8 cellular contexts compared by ENCODE assay signal in the genomic region with DNA sequence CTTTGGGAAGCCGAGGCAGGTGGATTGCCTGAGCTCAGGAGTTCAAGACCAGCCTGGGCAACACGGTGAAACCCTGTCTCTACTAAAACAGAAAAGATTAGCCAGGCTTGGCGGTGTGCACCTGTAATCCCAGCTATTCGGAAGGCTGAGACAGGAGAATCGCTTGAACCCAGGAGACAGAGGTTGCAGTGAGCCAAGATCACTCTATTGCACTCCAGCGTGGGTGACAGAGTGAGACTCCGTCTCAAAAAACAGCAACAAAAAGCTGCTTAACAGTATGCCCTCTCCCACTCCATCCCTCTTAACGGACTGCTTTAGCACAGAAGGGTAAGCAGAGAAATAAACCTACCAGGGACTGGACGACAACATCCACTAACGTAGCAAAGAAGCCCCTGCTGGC. TPM values are rescaled to one million over a fixed set of nuclear protein-coding genes. Genes with fewer than 3 reads are reported as not detected.
DNase-seq lines count a peak whose midpoint lies in the region; ATAC-seq, FAIRE-seq and TF ChIP-seq lines count a peak whose summit lies in the region.
"Not testable (repeated sequence)": the region's sequence is repeated elsewhere in the genome, so short reads cannot be mapped to it uniquely, and the experiment has no call there.

No MANE protein-coding gene starts in this region.

- DNase-seq in GM23338 (ENCODE audit: low spot score); RWPE2 (ENCODE audit: low spot score); K562 (ENCODE audit: extremely low read depth in 1 of 4, low spot score in 3 of 4); mesothelial cell of epicardium (ENCODE audit: low spot score in 2 of 2, unreplicated experiment in 2 of 2); osteocyte (ENCODE audit: extremely low spot score, unreplicated experiment): not testable (repeated sequence)
- DNase-seq in cardiac septum (ENCODE audit: low spot score) (peak; percentile 58), upper lobe of right lung (peak; percentile 21)

- POLR2A ChIA-PET in K562 (lab: Yijun Ruan, JAX), result interaction anchor here (0.7 to 2.7 kb wide), 8 partner anchors 8 to 345 kb away, joined by 3 to 12 read pairs (median 4); a partner anchor contains a TSS

- H3K9me1 ChIP-seq in K562 (ENCODE audit: control insufficient read depth, insufficient read depth, low read length), result not testable (repeated sequence)

- H3K27ac Mint-ChIP-seq in GM23338, mesothelial cell of epicardium: not testable (repeated sequence)
- H3K27ac Mint-ChIP-seq in osteocyte (ENCODE audit: unreplicated experiment), result peak overlapping the region; percentile 47

- not testable (repeated sequence) for H3K9me3 Mint-ChIP-seq in GM23338; mesothelial cell of epicardium; osteocyte (ENCODE audit: unreplicated experiment)

- H3K36me3 ChIP-seq in GM23338 (ENCODE audit: insufficient read depth) (peaks cover 96% of the 10 kb centered on the region), RWPE2 (ENCODE audit: low read depth) (peaks cover 98% of the 10 kb centered on the region), K562 (ENCODE audit: control insufficient read depth, insufficient read depth, low read length) (peaks cover 95% of the 10 kb centered on the region), upper lobe of right lung (peaks cover 97% of the 10 kb centered on the region)

- not testable (repeated sequence) for H3K9me2 ChIP-seq in GM23338 (ENCODE audit: insufficient read depth)

- not testable (repeated sequence) for FAIRE-seq in K562 (lab: Jason Lieb, UNC)

- H3K4me1 ChIP-seq in GM23338 (ENCODE audit: insufficient read depth); RWPE2 (ENCODE audit: insufficient read depth, poor library complexity, severe bottlenecking); K562 (replicated peaks in 1 of 2; ENCODE audit: control insufficient read depth in 2 of 2, insufficient read depth in 2 of 2, low read length in 2 of 2); upper lobe of right lung: not testable (repeated sequence)

- not testable (repeated sequence) for BruUV-seq in K562 (replicated peaks; lab: Mats Ljungman, UMichigan)

- H3K9me3 ChIP-seq in RWPE2 (ENCODE audit: severe bottlenecking); K562 (replicated peaks; ENCODE audit: control insufficient read depth, insufficient read depth, low read depth, low read length); upper lobe of right lung: not testable (repeated sequence)

- H3K27me3 Mint-ChIP-seq in GM23338 (ENCODE audit: insufficient read depth, low read depth, poor library complexity); mesothelial cell of epicardium (ENCODE audit: low read depth); osteocyte (ENCODE audit: unreplicated experiment): not testable (repeated sequence)

- 95% methylated on average over 10 of the region's 10 CpGs for WGBS in K562 (ENCODE audit: insufficient coverage, low coverage, missing lambda C conversion rate)

- not testable (repeated sequence) for H3K4me2 ChIP-seq in GM23338; K562 (ENCODE audit: insufficient read depth, low read length)

- TF ChIP-seq RAD21 in K562 (CRISPR knock-in tag; conservative IDR thresholded peaks at IDR 0.05 in 1 of 2, IDR thresholded peaks at IDR 0.05 in 1 of 2), result not testable (repeated sequence)

- H4K20me1 ChIP-seq in GM23338 (replicated peaks; ENCODE audit: insufficient read depth), result peaks cover 60% of the 10 kb centered on the region
- H4K20me1 ChIP-seq in K562 (replicated peaks; ENCODE audit: control insufficient read depth, insufficient read depth, low read length), result not testable (repeated sequence)

- H3K36me3 Mint-ChIP-seq in GM23338 (ENCODE audit: low read depth), result peaks cover 97% of the 10 kb centered on the region
- peaks cover 48% of the 10 kb centered on the region for H3K36me3 Mint-ChIP-seq in mesothelial cell of epicardium
- H3K36me3 Mint-ChIP-seq in osteocyte (ENCODE audit: unreplicated experiment), result peaks cover 59% of the 10 kb centered on the region

- peaks cover 28% of the 10 kb centered on the region for H3K79me2 ChIP-seq in GM23338 (replicated peaks; ENCODE audit: insufficient read depth)
- not testable (repeated sequence) for H3K79me2 ChIP-seq in K562 (ENCODE audit: control insufficient read depth, insufficient read depth, low read length)

- not testable (repeated sequence) for H3K9ac ChIP-seq in K562 (ENCODE audit: insufficient read depth in 1 of 2, low read depth in 2 of 2, low read length in 2 of 2)

- not testable (repeated sequence) for ATAC-seq in GM23338; RWPE2 (ENCODE audit: low read depth); K562; upper lobe of right lung

- in situ Hi-C loops in K562 (cut with MboI), result loop anchor here (10.0 kb wide), 1 partner anchor 277 kb away; no protein-coding TSS in a partner anchor

- not testable (repeated sequence) for H3K4me3 ChIP-seq in GM23338; RWPE2 (ENCODE audit: severe bottlenecking); K562; upper lobe of right lung

- H2AFZ ChIP-seq in GM23338; K562 (ENCODE audit: low read depth, low read length): not testable (repeated sequence)

- peak overlapping the region; percentile 7; the same call in 1 of the 2 replicates for H3K27ac ChIP-seq in GM23338 (ENCODE audit: low read depth)
- H3K27ac ChIP-seq in RWPE2 (ENCODE audit: poor library complexity, severe bottlenecking); VCaP; K562 (ENCODE audit: extremely low read depth, low read depth, low read length); upper lobe of right lung: not testable (repeated sequence)

- H3K4me1 Mint-ChIP-seq in GM23338; mesothelial cell of epicardium; osteocyte (ENCODE audit: unreplicated experiment): not testable (repeated sequence)

- not testable (repeated sequence) for H3K4me3 Mint-ChIP-seq in GM23338; mesothelial cell of epicardium; osteocyte (ENCODE audit: unreplicated experiment)

- not testable (repeated sequence) for TF ChIP-seq POLR2A in K562 (conservative IDR thresholded peaks at IDR 0.05)

- H3K27me3 ChIP-seq in GM23338 (ENCODE audit: insufficient read depth); RWPE2 (ENCODE audit: insufficient read depth, poor library complexity, severe bottlenecking); K562 (ENCODE audit: control insufficient read depth in 2 of 2, insufficient read depth in 2 of 2, low read length in 2 of 2); upper lobe of right lung: not testable (repeated sequence)

- H3F3A ChIP-seq in GM23338 (replicated peaks; ENCODE audit: low read depth), result peaks cover 67% of the 10 kb centered on the region

- intact Hi-C loops in K562 (cut with micrococcal nuclease), result loop anchor here (10.0 kb wide), 1 partner anchor 267 kb away; no protein-coding TSS in a partner anchor
- intact Hi-C loops in cardiac septum (cut with DNase I); upper lobe of right lung (cut with DNase I): not testable (repeated sequence)

- CTCF ChIA-PET in K562 (lab: Yijun Ruan, JAX; ENCODE audit: low intra/inter-chr PET ratio), result not testable (repeated sequence)

- not testable (repeated sequence) for TF ChIP-seq CTCF in GM23338 (conservative IDR thresholded peaks at IDR 0.05; ENCODE audit: low read depth in 2 of 2); K562 (IDR thresholded peaks at IDR 0.05 in 2 of 3, conservative IDR thresholded peaks at IDR 0.05 in 1 of 3; ENCODE audit: insufficient read depth in 2 of 3, low read depth in 1 of 3, low read length in 3 of 3); osteocyte (IDR thresholded peaks at IDR 0.05); upper lobe of right lung (IDR thresholded peaks at IDR 0.05)
- peak; percentile 32 for TF ChIP-seq CTCF in RWPE2 (IDR thresholded peaks at IDR 0.05; ENCODE audit: poor library complexity, severe bottlenecking)
- TF ChIP-seq CTCF in VCaP (conservative IDR thresholded peaks at IDR 0.05), result peak; percentile 29; the same call in 1 of the 2 replicates
- peak; percentile 4 for TF ChIP-seq CTCF in mesothelial cell of epicardium (IDR thresholded peaks at IDR 0.05; ENCODE audit: unreplicated experiment)

- TF ChIP-seq EP300 in K562 (IDR thresholded peaks at IDR 0.05; ENCODE audit: low read length), result not testable (repeated sequence)

RNA-seq across cellular contexts. Expression of a gene that starts 16.2 kb away (rescaled TPM):
- total RNA-seq in GM23338 (2014; rRNA removed; shearing (Covaris generic)), result 27.8 and 28.2 TPM in 2 replicates
- 13.7 and 14.4 TPM in 2 replicates for polyA plus RNA-seq in GM23338 (2016; fragmentation: Nextera tagmentation; extraction: Ambion mirVana)
- total RNA-seq in K562 (2011; cell fraction: chromatin; rRNA removed; ENCODE audit: low replicate concordance), result 28.6 and 30.6 TPM in 2 replicates
- total RNA-seq in K562 (2011; cell fraction: nucleolus; rRNA removed), result 22.5 and 25.3 TPM in 2 replicates
- total RNA-seq in K562 (2011; cell fraction: nucleoplasm; rRNA removed), result 28.2 and 46.0 TPM in 2 replicates
- total RNA-seq in K562 (2014; rRNA removed), result 25.2 and 28.4 TPM in 2 replicates
- total RNA-seq in K562 (2014; rRNA removed; fragmentation: Illumina TruSeq; extraction: Trizol), result 17.1 and 18.5 TPM in 2 replicates
- total RNA-seq in K562 (2015; rRNA removed; fragmentation: Illumina TruSeq; extraction: Trizol), result 18.4 and 19.5 TPM in 2 replicates
- 27.6 and 29.0 TPM in 2 replicates for total RNA-seq in K562 (2021)
- 9.5 and 11.2 TPM in 2 replicates for polyA plus RNA-seq in K562 (2011; rRNA removed)
- polyA plus RNA-seq in K562 (2011; cell fraction: cytosol; rRNA removed), result 13.2 and 14.7 TPM in 2 replicates
- 7.1 and 8.3 TPM in 2 replicates for polyA plus RNA-seq in K562 (2011; cell fraction: nucleus; rRNA removed)
- polyA plus RNA-seq in K562 (2012), result 7.8 and 8.0 TPM in 2 replicates
- polyA plus RNA-seq in K562 (2014; fragmentation: Illumina TruSeq; extraction: Trizol), result 10.0 and 10.3 TPM in 2 replicates
- polyA plus RNA-seq in K562 (2014; fragmentation: Nextera tagmentation; extraction: Ambion mirVana), result 10 to 100 TPM in 1 of 2 experiments, 1 to 10 TPM in 1; 9.2 to 11.6 TPM
- polyA plus RNA-seq in K562 (2014; rRNA removed), result 15.6 and 21.8 TPM in 2 replicates
- 6.4 and 8.2 TPM in 2 replicates for polyA minus RNA-seq in K562 (2011; rRNA and poly(A)+ RNA removed)
- polyA minus RNA-seq in K562 (2011; cell fraction: cytosol; rRNA and poly(A)+ RNA removed), result 10.4 and 13.6 TPM in 2 replicates
- polyA minus RNA-seq in K562 (2011; cell fraction: nucleus; rRNA and poly(A)+ RNA removed), result 5.3 and 7.2 TPM in 2 replicates
- 10.6 TPM for total RNA-seq in cardiac septum
- total RNA-seq in mesothelial cell of epicardium, result 27.9 to 28.5 TPM (median 28.4 TPM) in 3 replicates
- 55.2 and 66.2 TPM in 2 replicates for total RNA-seq in osteocyte
- 22.1 TPM for total RNA-seq in upper lobe of right lung

RNA-seq across cellular contexts. Expression of a gene that starts 21.4 kb away (rescaled TPM):
- total RNA-seq in GM23338 (2014; rRNA removed; shearing (Covaris generic)), result 263 and 292 TPM in 2 replicates
- polyA plus RNA-seq in GM23338 (2016; fragmentation: Nextera tagmentation; extraction: Ambion mirVana), result 97.5 and 105 TPM in 2 replicates
- 449 and 606 TPM in 2 replicates for total RNA-seq in K562 (2011; cell fraction: chromatin; rRNA removed; ENCODE audit: low replicate concordance)
- total RNA-seq in K562 (2011; cell fraction: nucleolus; rRNA removed), result 336 and 371 TPM in 2 replicates
- 264 and 340 TPM in 2 replicates for total RNA-seq in K562 (2011; cell fraction: nucleoplasm; rRNA removed)
- total RNA-seq in K562 (2014; rRNA removed), result 174 and 200 TPM in 2 replicates
- 104 and 106 TPM in 2 replicates for total RNA-seq in K562 (2014; rRNA removed; fragmentation: Illumina TruSeq; extraction: Trizol)
- total RNA-seq in K562 (2015; rRNA removed; fragmentation: Illumina TruSeq; extraction: Trizol), result 73.1 and 73.7 TPM in 2 replicates
- 190 and 207 TPM in 2 replicates for total RNA-seq in K562 (2021)
- polyA plus RNA-seq in K562 (2011; rRNA removed), result 235 and 246 TPM in 2 replicates
- polyA plus RNA-seq in K562 (2011; cell fraction: cytosol; rRNA removed), result 173 and 214 TPM in 2 replicates
- 258 and 317 TPM in 2 replicates for polyA plus RNA-seq in K562 (2011; cell fraction: nucleus; rRNA removed)
- polyA plus RNA-seq in K562 (2012), result 179 and 372 TPM in 2 replicates
- polyA plus RNA-seq in K562 (2014; fragmentation: Illumina TruSeq; extraction: Trizol), result 213 and 235 TPM in 2 replicates
- polyA plus RNA-seq in K562 (2014; fragmentation: Nextera tagmentation; extraction: Ambion mirVana), result 100 to 1,000 TPM in 1 of 2 experiments, 10 to 100 TPM in 1; 50.1 to 138 TPM
- polyA plus RNA-seq in K562 (2014; rRNA removed), result 165 and 174 TPM in 2 replicates
- 357 and 399 TPM in 2 replicates for polyA minus RNA-seq in K562 (2011; rRNA and poly(A)+ RNA removed)
- polyA minus RNA-seq in K562 (2011; cell fraction: cytosol; rRNA and poly(A)+ RNA removed), result 148 and 160 TPM in 2 replicates
- 91.4 and 170 TPM in 2 replicates for polyA minus RNA-seq in K562 (2011; cell fraction: nucleus; rRNA and poly(A)+ RNA removed)
- 57.2 TPM for total RNA-seq in cardiac septum
- 81.5 to 90.2 TPM (median 81.8 TPM) in 3 replicates for total RNA-seq in mesothelial cell of epicardium
- total RNA-seq in osteocyte, result 297 and 313 TPM in 2 replicates
- 113 TPM for total RNA-seq in upper lobe of right lung

RNA-seq across cellular contexts. Expression of a gene that starts 31.1 kb away (rescaled TPM):
- total RNA-seq in GM23338 (2014; rRNA removed; shearing (Covaris generic)), result 45.8 and 55.2 TPM in 2 replicates
- polyA plus RNA-seq in GM23338 (2016; fragmentation: Nextera tagmentation; extraction: Ambion mirVana) (38.8 and 42.2 TPM in 2 replicates), K562 (2011; rRNA removed) (18.9 and 32.1 TPM in 2 replicates), K562 (2014; fragmentation: Illumina TruSeq; extraction: Trizol) (32.9 and 39.9 TPM in 2 replicates), K562 (2014; fragmentation: Nextera tagmentation; extraction: Ambion mirVana) (10 to 100 TPM in 1 of 2 experiments, 1 to 10 TPM in 1; 7.0 to 10.6 TPM), K562 (2014; rRNA removed) (11.1 and 23.8 TPM in 2 replicates)
- total RNA-seq in K562 (2011; cell fraction: chromatin; rRNA removed; ENCODE audit: low replicate concordance), result 18.9 and 27.1 TPM in 2 replicates
- total RNA-seq in K562 (2011; cell fraction: nucleolus; rRNA removed), result 11.4 and 15.5 TPM in 2 replicates
- total RNA-seq in K562 (2011; cell fraction: nucleoplasm; rRNA removed), result 14.7 and 15.8 TPM in 2 replicates
- total RNA-seq in K562 (2014; rRNA removed) (25.8 and 27.2 TPM in 2 replicates), K562 (2014; rRNA removed; fragmentation: Illumina TruSeq; extraction: Trizol) (19.3 and 23.3 TPM in 2 replicates), K562 (2015; rRNA removed; fragmentation: Illumina TruSeq; extraction: Trizol) (18.5 and 19.6 TPM in 2 replicates), K562 (2021) (19.2 and 20.8 TPM in 2 replicates), cardiac septum (13.7 TPM), mesothelial cell of epicardium (29.7 to 31.2 TPM (median 30.9 TPM) in 3 replicates), osteocyte (30.0 and 37.1 TPM in 2 replicates), upper lobe of right lung (27.6 TPM)
- 21.5 and 22.1 TPM in 2 replicates for polyA plus RNA-seq in K562 (2011; cell fraction: cytosol; rRNA removed)
- 23.9 and 30.1 TPM in 2 replicates for polyA plus RNA-seq in K562 (2011; cell fraction: nucleus; rRNA removed)
- polyA plus RNA-seq in K562 (2012), result 18.9 and 26.8 TPM in 2 replicates
- polyA minus RNA-seq in K562 (2011; rRNA and poly(A)+ RNA removed), result 8.4 and 11.6 TPM in 2 replicates
- 7.3 and 12.2 TPM in 2 replicates for polyA minus RNA-seq in K562 (2011; cell fraction: cytosol; rRNA and poly(A)+ RNA removed)
- 3.0 and 6.3 TPM in 2 replicates for polyA minus RNA-seq in K562 (2011; cell fraction: nucleus; rRNA and poly(A)+ RNA removed)
